In the genomic region with DNA sequence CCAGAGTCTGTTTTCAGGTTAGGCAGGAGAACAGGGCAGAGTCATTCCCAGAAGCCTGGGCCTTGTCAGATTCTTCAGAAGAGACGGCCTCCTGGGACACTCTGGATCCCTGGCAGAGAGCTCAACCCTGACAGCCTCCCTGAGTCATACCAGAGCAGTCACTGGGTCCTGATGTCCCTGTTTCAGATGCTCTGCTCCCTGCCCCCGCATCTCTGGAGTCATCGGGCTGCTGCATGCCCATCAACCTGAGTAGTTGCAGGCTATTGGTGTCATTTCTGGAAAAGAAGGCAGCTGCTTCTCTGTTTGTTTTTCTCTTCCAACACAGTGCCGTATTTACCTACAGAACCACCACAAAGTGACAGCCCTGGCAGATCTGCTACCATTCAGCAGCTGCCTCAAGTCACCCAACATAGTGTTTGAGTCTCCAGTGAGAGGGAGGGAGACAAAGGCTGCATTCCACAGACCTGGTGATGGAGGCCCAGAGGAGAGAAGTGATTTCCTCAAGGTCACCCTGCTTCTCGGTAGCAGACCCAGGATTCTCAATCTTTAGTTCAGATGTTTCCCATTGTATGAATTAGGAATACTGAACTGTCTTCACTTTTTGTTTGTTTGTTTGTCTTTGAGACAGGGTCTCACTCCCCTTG, we compare ENCODE assay signal across 8 cellular contexts.
DNase-seq lines count a peak whose midpoint lies in the region; TF ChIP-seq lines count a peak whose summit lies in the region.

No MANE protein-coding gene starts in this region.

- WGBS in H9 (ENCODE audit: extremely low coverage, insufficient read length, low lambda C conversion rate): no CpG with 5 or more reads among the region's 5 CpGs

- no peaks in the 10 kb centered on the region; the same call in 1 of the 2 replicates for H3K4me1 ChIP-seq in H9 (ENCODE audit: insufficient read depth, low read length)

- H4K8ac ChIP-seq in H9 (replicated peaks; ENCODE audit: insufficient read length, low read depth, low read length): no peak overlapping the region

- no peak overlapping the region for H2BK15ac ChIP-seq in H9 (ENCODE audit: low read depth, low read length)

- no peak overlapping the region for H3K18ac ChIP-seq in H9 (ENCODE audit: insufficient read length, low read depth, low read length)

- H3K23me2 ChIP-seq in H9 (ENCODE audit: insufficient read length, low read depth, low read length, poor library complexity, severe bottlenecking): no peaks in the 10 kb centered on the region

- H3K27ac Mint-ChIP-seq in H9 (peak overlapping the region in 2 of 3 experiments; percentile 61 to 79; a peak in 2 of 7 replicates), glutamatergic neuron (ENCODE audit: unreplicated experiment) (no peak overlapping the region), CD14-positive monocyte (no peak overlapping the region)

- H2AFZ ChIP-seq in H9 (ENCODE audit: low read length): no peak overlapping the region

- no peaks in the 10 kb centered on the region for H3K79me2 ChIP-seq in H9 (ENCODE audit: insufficient read depth, low read length)

- H4K91ac ChIP-seq in H9 (ENCODE audit: insufficient read length, low read depth, low read length): no peak overlapping the region

- H3K9me3 Mint-ChIP-seq in H9 (no peaks in the 10 kb centered on the region), glutamatergic neuron (ENCODE audit: unreplicated experiment) (peaks cover 2% of the 10 kb centered on the region), CD14-positive monocyte (no peaks in the 10 kb centered on the region)

- H3K27me3 Mint-ChIP-seq in H9 (ENCODE audit: low read depth): no peaks in the 10 kb centered on the region
- no peaks in the 10 kb centered on the region for H3K27me3 Mint-ChIP-seq in glutamatergic neuron (ENCODE audit: unreplicated experiment)
- H3K27me3 Mint-ChIP-seq in CD14-positive monocyte (ENCODE audit: low read depth in 3 of 3): peaks cover 0 to 2% (median 0%) of the 10 kb centered on the region in 3 donors

- H3K9ac ChIP-seq in H9 (ENCODE audit: extremely low read depth, insufficient read length, low read length): no peak overlapping the region

- no peak overlapping the region; a peak in 1 of 5 replicates for H3K4me3 Mint-ChIP-seq in H9
- H3K4me3 Mint-ChIP-seq in glutamatergic neuron (ENCODE audit: unreplicated experiment): no peak overlapping the region
- no peak overlapping the region for H3K4me3 Mint-ChIP-seq in CD14-positive monocyte

- no peak overlapping the region for H3K14ac ChIP-seq in H9 (ENCODE audit: insufficient read depth, low read length)

- no peak overlapping the region for H3K27ac ChIP-seq in H9 (ENCODE audit: insufficient read length, low read depth, low read length)

- no peaks in the 10 kb centered on the region for H3K9me3 ChIP-seq in H9 (ENCODE audit: control insufficient read depth, low read depth, low read length)

- TF ChIP-seq CTCF in H9 (conservative IDR thresholded peaks at IDR 0.05) (no peak), glutamatergic neuron (IDR thresholded peaks at IDR 0.05; ENCODE audit: partially characterized antibody, unreplicated experiment) (no peak), CD14-positive monocyte (IDR thresholded peaks at IDR 0.05) (no peak), GM13977 (IDR thresholded peaks at IDR 0.05; ENCODE audit: extremely low read depth, insufficient read depth, missing control alignments) (no peak)

- in situ Hi-C loops in GM13977 (cut with MboI; ENCODE audit: low pct_unique_long_range_greater_than_20kb, low sequenced_read_pairs, unreplicated experiment): no loop called here

- H4K20me1 ChIP-seq in H9 (ENCODE audit: control insufficient read depth, insufficient read depth, insufficient read length): no peaks in the 10 kb centered on the region

- no peak overlapping the region for H3T11ph ChIP-seq in H9 (ENCODE audit: low read length)

- no peak overlapping the region for H3K4me2 ChIP-seq in H9 (ENCODE audit: insufficient read depth, insufficient read length, low read length)

- H3K4me1 Mint-ChIP-seq in H9 (peaks cover 21 to 34% of the 10 kb centered on the region in 2 experiments), glutamatergic neuron (ENCODE audit: low read depth, unreplicated experiment) (peaks cover 6% of the 10 kb centered on the region), CD14-positive monocyte (no peaks in the 10 kb centered on the region)

- intact Hi-C loops in CD14-positive monocyte (cut with micrococcal nuclease): no loop called here

- DNase-seq in DMS79 treated with DMSO at 0.1 percent for 48 hours (lab: John Stamatoyannopoulos, UW) (peak; percentile 27), H9 (no peak), NCI-H2171 (lab: John Stamatoyannopoulos, UW) (peak; percentile 78), glutamatergic neuron (peak; percentile 32), CD14-positive monocyte (ENCODE audit: low spot score) (no peak), NOMO-1 treated with DMSO at 0.1 percent for 48 hours (lab: John Stamatoyannopoulos, UW; ENCODE audit: unreplicated experiment) (no peak), GM13977 (ENCODE audit: low spot score) (no peak)
- DNase-seq in activated CD4-positive, CD25-positive, alpha-beta regulatory T cell (lab: John Stamatoyannopoulos, UW): no peak

- no peak overlapping the region for H2BK5ac ChIP-seq in H9 (ENCODE audit: insufficient read length, low read length)

- H3K27me3 ChIP-seq in H9 (ENCODE audit: insufficient read depth, low read length): no peaks in the 10 kb centered on the region

- H4K5ac ChIP-seq in H9 (ENCODE audit: insufficient read length, low read depth, low read length): no peak overlapping the region

- no peak overlapping the region for H3K56ac ChIP-seq in H9 (ENCODE audit: insufficient read length, low read depth, low read length)

- H2AK5ac ChIP-seq in H9 (ENCODE audit: insufficient read length, low read length): no peak overlapping the region

- no peak overlapping the region for H2BK12ac ChIP-seq in H9 (ENCODE audit: insufficient read length, low read depth, low read length)

- H3K79me1 ChIP-seq in H9 (ENCODE audit: insufficient read depth, low read depth, low read length, poor library complexity, severe bottlenecking): no peaks in the 10 kb centered on the region

- no peak overlapping the region for H3K23ac ChIP-seq in H9 (ENCODE audit: insufficient read length, low read depth, low read length)

- H3K36me3 Mint-ChIP-seq in H9 (ENCODE audit: insufficient read depth in 1 of 3, low read depth in 3 of 3) (no peaks in the 10 kb centered on the region), glutamatergic neuron (ENCODE audit: unreplicated experiment) (no peaks in the 10 kb centered on the region), CD14-positive monocyte (no peaks in the 10 kb centered on the region)

- no peak overlapping the region for H2BK20ac ChIP-seq in H9 (ENCODE audit: low read depth, low read length, poor library complexity, severe bottlenecking)

- H3K4ac ChIP-seq in H9 (ENCODE audit: low read depth, low read length): no peak overlapping the region

- H2BK120ac ChIP-seq in H9 (ENCODE audit: low read depth, low read length, poor library complexity, severe bottlenecking): no peak overlapping the region

Comparison
In these comparisons a context has a peak if more than half of its experiments do, and no peak if none do; other contexts are left out.
1. DNase-seq: peak in DMS79 treated with DMSO at 0.1 percent for 48 hours (single experiment), NCI-H2171 (single experiment) and glutamatergic neuron (single experiment); none in H9 (single experiment), activated CD4-positive, CD25-positive, alpha-beta regulatory T cell (0 of 4), CD14-positive monocyte (single experiment), NOMO-1 treated with DMSO at 0.1 percent for 48 hours (single experiment) and GM13977 (single experiment).
2. H3K27ac Mint-ChIP-seq: peak in H9 (2 of 3); none in glutamatergic neuron (single experiment) and CD14-positive monocyte (0 of 7).